In genomic region chr17:47275245-47275984, GRCh38 we compare ENCODE assay signal across 8 cellular contexts. TPM values are rescaled to one million over a fixed set of nuclear protein-coding genes. Genes with fewer than 3 reads are reported as not detected.
DNase-seq lines count a peak whose midpoint lies in the region; ATAC-seq and TF ChIP-seq lines count a peak whose summit lies in the region.

No MANE protein-coding gene starts in this region.

- TF ChIP-seq CTCF in foreskin keratinocyte (conservative IDR thresholded peaks at IDR 0.05) (peak; percentile 8), omental fat pad (IDR thresholded peaks at IDR 0.05) (peak in 1 of 3 donors; percentile 3)

- H3K4me2 ChIP-seq in BLaER1, result peak overlapping the region; percentile 83

- H3K4me3 ChIP-seq in BLaER1, result no peak overlapping the region

- H3K27me3 ChIP-seq in BLaER1 (no peaks in the 10 kb centered on the region), foreskin keratinocyte (peaks cover 9% of the 10 kb centered on the region)

- H3K9me3 ChIP-seq in BLaER1, result no peaks in the 10 kb centered on the region

- no peaks in the 10 kb centered on the region for H3K36me3 ChIP-seq in BLaER1

- in situ Hi-C loops in ACHN (cut with HindIII; ENCODE audit: low pct_ligation_motif_present, low pct_unique_long_range_greater_than_20kb, low sequenced_read_pairs), result no loop called here

- peak; percentile 65 for ATAC-seq in foreskin keratinocyte
- peak; percentile 48 for ATAC-seq in omental fat pad (ENCODE audit: low FRiP score)
- ATAC-seq in activated CD4-positive, CD25-positive, alpha-beta regulatory T cell treated with anti-CD3 and anti-CD28 coated beads, Interleukin-2, amount 50 U/mL, for 24 hours, result no peak
- ATAC-seq in GM19351 (IDR thresholded peaks at IDR 0.05; ENCODE audit: unreplicated experiment), result no peak

- peak; percentile 45 for DNase-seq in SK-N-DZ (ENCODE audit: low spot score)
- DNase-seq in foreskin keratinocyte, result peak; percentile 44 to 71
- peak; percentile 40 for DNase-seq in omental fat pad (ENCODE audit: low spot score)
- DNase-seq in ACHN, result no peak
- no peak for DNase-seq in DMS 273 treated with DMSO at 0.1 percent for 48 hours (lab: John Stamatoyannopoulos, UW)

- no peak overlapping the region for H3K9ac ChIP-seq in BLaER1

- H3K4me1 ChIP-seq in BLaER1 (peaks cover 74% of the 10 kb centered on the region), foreskin keratinocyte (no peaks in the 10 kb centered on the region)

- H3K27ac ChIP-seq in BLaER1 (peak overlapping the region; percentile 36), foreskin keratinocyte (no peak overlapping the region)

- H4K20me1 ChIP-seq in BLaER1, result no peaks in the 10 kb centered on the region

RNA-seq across cellular contexts. Expression of gene ITGB3, which starts 21.8 kb away (rescaled TPM):
- not detected in 2 replicates for polyA plus RNA-seq in SK-N-DZ (2014; cell fraction: cytosol; rRNA removed)
- 0.44 TPM in 1 of 2 replicates, not detected in the other for polyA plus RNA-seq in SK-N-DZ (2014; cell fraction: nucleus; rRNA removed)
- total RNA-seq in foreskin keratinocyte (0.04 and 0.20 TPM in 2 replicates), omental fat pad (10 to 100 TPM; 12.1 to 72.9 (median 17.5) TPM)
- polyA plus RNA-seq in foreskin keratinocyte, result 0.01 TPM in 1 of 2 replicates, not detected in the other

RNA-seq across cellular contexts. Expression of gene EFCAB13, which starts 48.3 kb away (rescaled TPM):
- 0.71 and 2.5 TPM in 2 replicates for polyA plus RNA-seq in SK-N-DZ (2014; cell fraction: cytosol; rRNA removed)
- polyA plus RNA-seq in SK-N-DZ (2014; cell fraction: nucleus; rRNA removed), result 0.64 and 6.0 TPM in 2 replicates
- 0.39 and 1.2 TPM in 2 replicates for total RNA-seq in foreskin keratinocyte
- 0.21 and 0.45 TPM in 2 replicates for polyA plus RNA-seq in foreskin keratinocyte
- total RNA-seq in omental fat pad, result 10 to 100 TPM in 1 of 4 donors, 1 to 10 TPM in 3; 3.3 to 17.2 (median 6.2) TPM

Comparison
In these comparisons a context has a peak if more than half of its experiments do, and no peak if none do; other contexts are left out.
1. DNase-seq: peak in SK-N-DZ (single experiment), foreskin keratinocyte (2 of 2) and omental fat pad (single experiment); none in ACHN (single experiment) and DMS 273 treated with DMSO at 0.1 percent for 48 hours (single experiment).
2. ATAC-seq: peak in foreskin keratinocyte (single experiment) and omental fat pad (single experiment); none in activated CD4-positive, CD25-positive, alpha-beta regulatory T cell treated with anti-CD3 and anti-CD28 coated beads, Interleukin-2, amount 50 U/mL, for 24 hours (0 of 2) and GM19351 (single experiment).
3. RNA of gene ITGB3, which starts 21.8 kb away (total RNA-seq): 12.1 to 72.9 TPM in omental fat pad; 0.04 to 0.20 TPM in foreskin keratinocyte; every median in the first group is over 10 times any median in the second.